In the genomic region with DNA sequence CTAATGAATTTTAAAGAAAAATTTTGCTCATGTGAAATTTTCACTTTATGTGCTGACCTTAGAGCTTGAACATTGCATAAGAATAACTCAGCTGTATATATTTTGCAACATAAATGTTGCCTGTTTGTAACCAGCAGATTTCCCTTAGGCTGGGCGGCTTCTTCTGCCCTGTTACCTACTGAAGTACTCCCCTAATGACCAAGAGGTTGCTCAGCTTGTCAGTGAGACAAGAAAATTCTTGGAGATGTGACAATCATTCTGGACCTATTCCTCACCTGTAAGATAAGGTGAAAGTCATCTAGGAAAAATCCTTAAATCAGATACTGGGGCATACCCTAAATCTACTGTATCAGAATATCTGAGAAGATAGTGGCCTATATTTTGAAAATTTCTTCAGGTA, we compare ENCODE assay signal across 9 cellular contexts.
"Had no signal": no experiment of that assay in that cellular context is flagged by ENCODE, and none has a peak within 500 bp of the region (broad histone marks: within the 10 kb centered on the region; RNA-seq: fewer than 3 reads in every experiment).

No MANE protein-coding gene starts in this region.

- H3K36me3 ChIP-seq: HAP-1 had no signal

- DNase-seq: GM23248, GOT3, H7, HFFc6, IMR-90, KG1 had no signal

- ATAC-seq: HCT116, K562 had no signal

- H3K4me3 Mint-ChIP-seq: HFFc6 had no signal

- H3K27ac Mint-ChIP-seq: HFFc6 had no signal

- H3K4me3 ChIP-seq: GM23248, HAP-1, K562 had no signal

- H3K9me3 ChIP-seq: HAP-1 had no signal

- H3K4me1 ChIP-seq: HAP-1 had no signal

- H3K9ac ChIP-seq: GM23248 had no signal
